26 cellular contexts compared by ENCODE assay signal in genomic region chr14:34387974-34388533, GRCh38.
DNase-seq lines count a peak whose midpoint lies in the region; ATAC-seq and TF ChIP-seq lines count a peak whose summit lies in the region.
"Had no signal": no experiment of that assay in that cellular context is flagged by ENCODE, and none has a peak within 500 bp of the region (broad histone marks: within the 10 kb centered on the region; RNA-seq: fewer than 3 reads in every experiment).

No MANE protein-coding gene starts in this region.

- no peak overlapping the region for H3K9ac ChIP-seq in PC-3 (ENCODE audit: low read length)
- H3K9ac ChIP-seq: BLaER1 had no signal

- intact Hi-C loops in PC-3 (cut with micrococcal nuclease), result no loop called here
- intact Hi-C loops in activated naive CD4-positive, alpha-beta T cell treated with anti-CD3 and anti-CD28 coated beads for 36 hours (cut with micrococcal nuclease), result no loop called here

- H3K4me1 Mint-ChIP-seq in activated naive CD4-positive, alpha-beta T cell treated with anti-CD3 and anti-CD28 coated beads for 36 hours (ENCODE audit: low read depth), result no peaks in the 10 kb centered on the region
- H3K4me1 Mint-ChIP-seq: IgD-negative memory B cell had no signal

- H3K27ac ChIP-seq in PC-3 (ENCODE audit: low read length), result no peak overlapping the region
- H3K27ac ChIP-seq: BLaER1 had no signal

- H3K4me1 ChIP-seq in PC-3 (ENCODE audit: insufficient read depth, low read length), result peaks cover 12% of the 10 kb centered on the region
- H3K4me1 ChIP-seq: BLaER1, Caco-2 had no signal

- no peak overlapping the region for H3K4me3 ChIP-seq in PC-3 (ENCODE audit: low read length)
- H3K4me3 ChIP-seq: BLaER1, GM12878 had no signal

- TF ChIP-seq CTCF in PC-3 (conservative IDR thresholded peaks at IDR 0.05; ENCODE audit: low read depth, low read length), result no peak

- H3F3A ChIP-seq in PC-3 (ENCODE audit: low read length, unreplicated experiment), result no peaks in the 10 kb centered on the region

- BruUV-seq in PC-3 (replicated peaks; lab: Mats Ljungman, UMichigan), result no TSS peak

- CTCF ChIA-PET in PC-3 (lab: Charles Lee), result no interaction called here
- CTCF ChIA-PET in activated naive CD4-positive, alpha-beta T cell treated with anti-CD3 and anti-CD28 coated beads for 36 hours (lab: Charles Lee), result no interaction called here

- H3K27me3 Mint-ChIP-seq in activated naive CD4-positive, alpha-beta T cell treated with anti-CD3 and anti-CD28 coated beads for 36 hours (ENCODE audit: low read depth), result peaks cover 6% of the 10 kb centered on the region

- no peak overlapping the region for H2AFZ ChIP-seq in PC-3 (ENCODE audit: low read length)

- ATAC-seq in PC-3, result peak; percentile 79
- ATAC-seq: GM12878 had no signal

- no peaks in the 10 kb centered on the region for H3K36me3 ChIP-seq in PC-3 (ENCODE audit: low read depth, low read length)
- H3K36me3 ChIP-seq: BLaER1 had no signal

- H3K36me3 Mint-ChIP-seq in activated naive CD4-positive, alpha-beta T cell treated with anti-CD3 and anti-CD28 coated beads for 36 hours (ENCODE audit: low read depth), result no peaks in the 10 kb centered on the region
- H3K36me3 Mint-ChIP-seq: IgD-negative memory B cell had no signal

- no peaks in the 10 kb centered on the region for H3K27me3 ChIP-seq in PC-3 (ENCODE audit: low read length)
- H3K27me3 ChIP-seq: BLaER1 had no signal

- H3K9me3 ChIP-seq in PC-3 (ENCODE audit: low read length), result no peaks in the 10 kb centered on the region

- no peaks in the 10 kb centered on the region for H4K20me1 ChIP-seq in PC-3 (ENCODE audit: low read length)
- H4K20me1 ChIP-seq: BLaER1 had no signal

- H3K4me2 ChIP-seq in PC-3 (ENCODE audit: low read length), result peak overlapping the region; percentile 30; the same call in 1 of the 2 replicates
- H3K4me2 ChIP-seq: BLaER1 had no signal

- DNase-seq in COR-L47 (lab: John Stamatoyannopoulos, UW) (peak; percentile 3), HCEC 1CT (peak; percentile 11), PC-3 (peak; percentile 19), glomerular visceral epithelial cell (ENCODE audit: extremely low spot score) (peak; percentile 11), GF-D8 (lab: John Stamatoyannopoulos, UW) (no peak), GM19240 (ENCODE audit: insufficient read length, low spot score) (no peak)
- no peak for DNase-seq in stimulated activated CD4-positive, alpha-beta T cell treated with anti-CD3 and anti-CD28 coated beads, Interleukin-12 subunit alpha, Interleukin-12 subunit beta, amount 100 ng/mL, for 4 hours
- DNase-seq in activated naive CD4-positive, alpha-beta T cell treated with anti-CD3 and anti-CD28 coated beads for 36 hours, result no peak
- DNase-seq: ACHN; Caco-2; CD4-positive, alpha-beta T cell; DMS 273 treated with DMSO at 0.1 percent for 48 hours; DMS79 treated with DMSO at 0.1 percent for 48 hours; H7; MV-4-11; NCI-H1105 treated with DMSO at 0.1 percent for 48 hours; NCI-H187 treated with DMSO at 0.1 percent for 48 hours; NCI-H2107; NCI-H345; NCI-H524; NCI-H82; OCI-M1; Right ventricle myocardium superior had no signal

- H3K27ac Mint-ChIP-seq in activated naive CD4-positive, alpha-beta T cell treated with anti-CD3 and anti-CD28 coated beads for 36 hours, result no peak overlapping the region
- H3K27ac Mint-ChIP-seq: CD4-positive, alpha-beta T cell; IgD-negative memory B cell had no signal

- POLR2A ChIA-PET in PC-3 (lab: Charles Lee; ENCODE audit: unreplicated experiment), result no interaction called here

- H3K4me3 Mint-ChIP-seq in activated naive CD4-positive, alpha-beta T cell treated with anti-CD3 and anti-CD28 coated beads for 36 hours, result no peak overlapping the region
- H3K4me3 Mint-ChIP-seq: CD4-positive, alpha-beta T cell; IgD-negative memory B cell had no signal

- peaks cover 2% of the 10 kb centered on the region for H3K9me3 Mint-ChIP-seq in activated naive CD4-positive, alpha-beta T cell treated with anti-CD3 and anti-CD28 coated beads for 36 hours
- H3K9me3 Mint-ChIP-seq: CD4-positive, alpha-beta T cell had no signal

- no peaks in the 10 kb centered on the region for H3K9me2 ChIP-seq in PC-3 (replicated peaks; ENCODE audit: low read length)

- H3K79me2 ChIP-seq in PC-3 (ENCODE audit: low read length), result no peaks in the 10 kb centered on the region

Comparison
In these comparisons a context has a peak if more than half of its experiments do, and no peak if none do; other contexts are left out.
1. DNase-seq: peak in COR-L47 (single experiment), HCEC 1CT (single experiment), PC-3 (single experiment) and glomerular visceral epithelial cell (single experiment); none in GF-D8 (single experiment), stimulated activated CD4-positive, alpha-beta T cell treated with anti-CD3 and anti-CD28 coated beads, Interleukin-12 subunit alpha, Interleukin-12 subunit beta, amount 100 ng/mL, for 4 hours (single experiment), activated naive CD4-positive, alpha-beta T cell treated with anti-CD3 and anti-CD28 coated beads for 36 hours (single experiment) and GM19240 (single experiment).